ENCODE assay signal across 20 cellular contexts in the genomic region with DNA sequence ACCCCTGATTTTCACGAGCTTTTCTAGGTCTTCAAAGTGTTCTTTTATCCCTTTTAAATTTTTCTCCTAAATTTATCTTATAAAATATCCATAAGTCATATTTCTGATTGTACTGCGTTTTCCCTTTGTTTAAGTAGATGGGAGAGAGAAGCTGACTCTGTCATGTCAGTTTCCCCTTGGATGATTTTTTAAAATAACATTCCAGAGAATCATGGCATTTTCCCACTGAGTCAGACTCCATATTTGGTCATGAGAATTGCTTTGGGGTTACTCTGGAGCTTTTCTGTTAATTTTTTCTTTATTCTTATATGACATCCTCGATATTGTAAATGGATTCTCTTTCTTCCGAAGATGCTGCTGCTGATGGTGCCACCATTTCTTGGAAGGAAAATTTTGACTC. TPM values are rescaled to one million over a fixed set of nuclear protein-coding genes. Genes with fewer than 3 reads are reported as not detected.
DNase-seq lines count a peak whose midpoint lies in the region; ATAC-seq and TF ChIP-seq lines count a peak whose summit lies in the region.
"Had no signal": no experiment of that assay in that cellular context is flagged by ENCODE, and none has a peak within 500 bp of the region (broad histone marks: within the 10 kb centered on the region; RNA-seq: fewer than 3 reads in every experiment).

No MANE protein-coding gene starts in this region.

- no peak for ATAC-seq in HG03108 (IDR thresholded peaks at IDR 0.05; ENCODE audit: unreplicated experiment)
- ATAC-seq: left colon, natural killer cell had no signal

- H3K4me3 Mint-ChIP-seq in activated T-cell treated with anti-CD3 and anti-CD28 coated beads, Interleukin-2, amount 50 U/mL, for 24 hours: no peak overlapping the region
- H3K4me3 Mint-ChIP-seq: activated naive CD8-positive, alpha-beta T cell; dendritic cell treated with granulocyte-macrophage colony-stimulating factor and Interleukin-4, amounts not matched to agents 40 ng/mL and 50 ng/mL, for 4 days; natural killer cell had no signal

- CTCF ChIA-PET in SK-N-SH (lab: Yijun Ruan, JAX): interaction anchor here (0.7 to 3.3 kb wide), 4 partner anchors 13 to 225 kb away, joined by 3 to 11 read pairs (median 4); no protein-coding TSS in a partner anchor

- H3K79me2 ChIP-seq in SK-N-SH (ENCODE audit: insufficient read depth) (no peaks in the 10 kb centered on the region), fibroblast of lung (ENCODE audit: control insufficient read depth, insufficient read depth, low read length) (no peaks in the 10 kb centered on the region), osteoblast (ENCODE audit: insufficient read depth, low read length) (no peaks in the 10 kb centered on the region)

- H3K27me3 Mint-ChIP-seq in activated T-cell treated with anti-CD3 and anti-CD28 coated beads, Interleukin-2, amount 50 U/mL, for 24 hours: peaks cover 26% of the 10 kb centered on the region

- no peaks in the 10 kb centered on the region for H3K9me3 ChIP-seq in SK-N-SH
- no peaks in the 10 kb centered on the region for H3K9me3 ChIP-seq in fibroblast of lung (ENCODE audit: control insufficient read depth, insufficient read depth, low read depth, low read length)
- no peaks in the 10 kb centered on the region for H3K9me3 ChIP-seq in osteoblast (ENCODE audit: low read depth, low read length)
- H3K9me3 ChIP-seq in right atrium auricular region: no peaks in the 10 kb centered on the region
- H3K9me3 ChIP-seq: uterus had no signal

- peak overlapping the region; percentile 26 to 93; a peak in 3 of 4 replicates for H3K27ac ChIP-seq in SK-N-SH (ENCODE audit: low read depth in 2 of 2, low read length in 1 of 2)
- no peak overlapping the region for H3K27ac ChIP-seq in fibroblast of lung (ENCODE audit: insufficient read depth, low read length)
- peak overlapping the region; percentile 86 for H3K27ac ChIP-seq in osteoblast (ENCODE audit: low read depth, low read length)
- no peak overlapping the region for H3K27ac ChIP-seq in right atrium auricular region
- H3K27ac ChIP-seq: HL-60, uterus, VCaP had no signal

- peaks cover 4% of the 10 kb centered on the region for H3F3A ChIP-seq in SK-N-SH (replicated peaks; ENCODE audit: insufficient read depth)

- no peaks in the 10 kb centered on the region for H3K9me2 ChIP-seq in SK-N-SH

- H3K27me3 ChIP-seq in SK-N-SH (ENCODE audit: insufficient read depth) (no peaks in the 10 kb centered on the region), fibroblast of lung (ENCODE audit: control insufficient read depth, insufficient read depth, low read length) (no peaks in the 10 kb centered on the region), osteoblast (ENCODE audit: insufficient read depth, low read length) (no peaks in the 10 kb centered on the region), right atrium auricular region (no peaks in the 10 kb centered on the region)
- H3K27me3 ChIP-seq: uterus had no signal

- H2AFZ ChIP-seq in SK-N-SH (ENCODE audit: low read depth) (peak overlapping the region; percentile 87), fibroblast of lung (ENCODE audit: low read length) (no peak overlapping the region), osteoblast (ENCODE audit: low read length) (peak overlapping the region; percentile 73)

- TF ChIP-seq EP300 in SK-N-SH (IDR thresholded peaks at IDR 0.05; ENCODE audit: borderline replicate concordance in 1 of 2, low read depth in 1 of 2, low read length in 1 of 2): no peak

- DNase-seq in Caki2 (ENCODE audit: low read depth): peak; percentile 79
- no peak for DNase-seq in SK-N-SH
- DNase-seq in fibroblast of lung (ENCODE audit: low read depth in 2 of 2): peak; percentile 62 to 78
- DNase-seq in osteoblast (ENCODE audit: insufficient read length, low spot score, missing footprints): peak; percentile 71
- no peak for DNase-seq in activated CD4-positive, alpha-beta T cell treated with anti-CD3 and anti-CD28 coated beads for 48 hours
- no peak for DNase-seq in activated T-cell treated with anti-CD3 and anti-CD28 coated beads, Interleukin-2, amount 50 U/mL, for 24 hours
- DNase-seq in right atrium auricular region (ENCODE audit: low spot score): no peak
- DNase-seq: activated CD8-positive, alpha-beta memory T cell treated with anti-CD3 and anti-CD28 coated beads, Interleukin-2, amount 50 U/mL, for 4 hours; left colon; natural killer cell; NCI-H2171 treated with DMSO at 0.1 percent for 48 hours; right cardiac atrium; stimulated activated naive CD4-positive, alpha-beta T cell treated with Interleukin-2 at 50 U/mL for 16 hours; uterus had no signal

- H3K4me1 ChIP-seq in SK-N-SH (ENCODE audit: control insufficient read depth in 1 of 2, insufficient read depth in 2 of 2, low read depth in 1 of 2, low read length in 1 of 2) (peaks cover 0 to 27% of the 10 kb centered on the region in 2 experiments; a peak in 1 of 4 replicates), fibroblast of lung (ENCODE audit: control insufficient read depth, extremely low read depth, insufficient read depth, low read length) (peaks cover 9% of the 10 kb centered on the region), osteoblast (ENCODE audit: insufficient read depth, low read length) (peaks cover 18% of the 10 kb centered on the region), right atrium auricular region (no peaks in the 10 kb centered on the region)
- H3K4me1 ChIP-seq: uterus had no signal

- H3K9me3 Mint-ChIP-seq in activated T-cell treated with anti-CD3 and anti-CD28 coated beads, Interleukin-2, amount 50 U/mL, for 24 hours: no peaks in the 10 kb centered on the region
- H3K9me3 Mint-ChIP-seq: dendritic cell treated with granulocyte-macrophage colony-stimulating factor and Interleukin-4, amounts not matched to agents 40 ng/mL and 50 ng/mL, for 4 days; natural killer cell had no signal

- in situ Hi-C loops in Caki2 (cut with HindIII; ENCODE audit: low pct_unique_long_range_greater_than_20kb, low sequenced_read_pairs): no loop called here

- peak overlapping the region in 1 of 2 experiments; percentile 46; a peak in 2 of 4 replicates for H3K4me3 ChIP-seq in SK-N-SH (ENCODE audit: low read depth in 2 of 2, low read length in 1 of 2)
- H3K4me3 ChIP-seq in fibroblast of lung (replicated peaks in 1 of 4; ENCODE audit: control extremely low read depth in 1 of 4, insufficient read depth in 1 of 4, low read depth in 3 of 4, low read length in 4 of 4): no peak overlapping the region
- H3K4me3 ChIP-seq in osteoblast (ENCODE audit: insufficient read depth, low read length): peak overlapping the region; percentile 41
- H3K4me3 ChIP-seq in right atrium auricular region: no peak overlapping the region
- H3K4me3 ChIP-seq: SK-N-MC, uterus had no signal

- H3K36me3 Mint-ChIP-seq in activated T-cell treated with anti-CD3 and anti-CD28 coated beads, Interleukin-2, amount 50 U/mL, for 24 hours (ENCODE audit: low read depth): no peaks in the 10 kb centered on the region
- H3K36me3 Mint-ChIP-seq: natural killer cell had no signal

- H3K9ac ChIP-seq in SK-N-SH: peak overlapping the region; percentile 61; the same call in 1 of the 2 replicates
- H3K9ac ChIP-seq in fibroblast of lung (ENCODE audit: insufficient read depth, low read length): no peak overlapping the region

- 26% methylated on average over 4 of the region's 4 CpGs for WGBS in SK-N-SH (ENCODE audit: low lambda C conversion rate)

- no peak overlapping the region for H3K27ac Mint-ChIP-seq in activated T-cell treated with anti-CD3 and anti-CD28 coated beads, Interleukin-2, amount 50 U/mL, for 24 hours
- H3K27ac Mint-ChIP-seq: activated naive CD8-positive, alpha-beta T cell; dendritic cell treated with granulocyte-macrophage colony-stimulating factor and Interleukin-4, amounts not matched to agents 40 ng/mL and 50 ng/mL, for 4 days; natural killer cell had no signal

- TF ChIP-seq CTCF in SK-N-SH (IDR thresholded peaks at IDR 0.05): no peak
- TF ChIP-seq CTCF in fibroblast of lung (conservative IDR thresholded peaks at IDR 0.05 in 1 of 2, IDR thresholded peaks at IDR 0.05 in 1 of 2; ENCODE audit: low read depth in 1 of 2, low read length in 2 of 2): no peak
- TF ChIP-seq CTCF in osteoblast (IDR thresholded peaks at IDR 0.05; ENCODE audit: extremely low read depth, low read depth, low read length): no peak
- no peak for TF ChIP-seq CTCF in right atrium auricular region (IDR thresholded peaks at IDR 0.05)

- H3K36me3 ChIP-seq in SK-N-SH (replicated peaks in 1 of 2; ENCODE audit: control insufficient read depth in 1 of 2, insufficient read depth in 2 of 2, low read length in 1 of 2) (no peaks in the 10 kb centered on the region), fibroblast of lung (ENCODE audit: control insufficient read depth, insufficient read depth, low read length) (no peaks in the 10 kb centered on the region), osteoblast (ENCODE audit: insufficient read depth, low read length) (no peaks in the 10 kb centered on the region), right atrium auricular region (no peaks in the 10 kb centered on the region)
- H3K36me3 ChIP-seq: uterus had no signal

- no peaks in the 10 kb centered on the region for H3K4me1 Mint-ChIP-seq in activated T-cell treated with anti-CD3 and anti-CD28 coated beads, Interleukin-2, amount 50 U/mL, for 24 hours (ENCODE audit: low read depth)
- H3K4me1 Mint-ChIP-seq: natural killer cell had no signal

- no peaks in the 10 kb centered on the region for H4K20me1 ChIP-seq in SK-N-SH (ENCODE audit: insufficient read depth)
- peaks cover 2% of the 10 kb centered on the region for H4K20me1 ChIP-seq in fibroblast of lung (ENCODE audit: control insufficient read depth, extremely low read depth, insufficient read depth, low read length)
- H4K20me1 ChIP-seq in osteoblast (ENCODE audit: insufficient read depth, low read length): no peaks in the 10 kb centered on the region

- POLR2A ChIA-PET in SK-N-SH (lab: Yijun Ruan, JAX): no interaction called here

- peak overlapping the region; percentile 57; the same call in 1 of the 2 replicates for H3K4me2 ChIP-seq in SK-N-SH
- H3K4me2 ChIP-seq in fibroblast of lung (ENCODE audit: extremely low read depth, insufficient read depth, low read length): peak overlapping the region; percentile 25
- H3K4me2 ChIP-seq in osteoblast (ENCODE audit: insufficient read depth, low read length): peak overlapping the region; percentile 76

- TF ChIP-seq RAD21 in SK-N-SH (IDR thresholded peaks at IDR 0.05; ENCODE audit: low read length): no peak

TF ChIP-seq in SK-N-SH, 30 proteins besides CTCF, POLR2A, EP300 and RAD21 (continues in another document):
- TF ChIP-seq FOXJ3 (CRISPR knock-in tag; IDR thresholded peaks at IDR 0.05) (no peak), SIN3A (IDR thresholded peaks at IDR 0.05; ENCODE audit: borderline replicate concordance, low read depth, low read length) (no peak), JUND (IDR thresholded peaks at IDR 0.05) (peak; percentile 48)

RNA-seq across cellular contexts. Expression of gene UMPS, which starts 28.6 kb away (rescaled TPM):
- 25.3 and 49.3 TPM in 2 replicates for total RNA-seq in Caki2 (2014; rRNA removed; shearing (Covaris generic); ENCODE audit: low replicate concordance)
- polyA plus RNA-seq in SK-N-SH (2012; rRNA removed) (25.1 and 32.0 TPM in 2 replicates), fibroblast of lung (25.0 and 34.3 TPM in 2 replicates)
- 29.2 and 30.9 TPM in 2 replicates for polyA plus RNA-seq in SK-N-SH (2012; cell fraction: cytosol; rRNA removed)
- polyA plus RNA-seq in SK-N-SH (2012; cell fraction: nucleus; rRNA removed): 18.2 and 25.5 TPM in 2 replicates
- total RNA-seq in fibroblast of lung (21.6 and 23.1 TPM in 2 replicates), osteoblast (19.5 and 21.8 TPM in 2 replicates), right atrium auricular region (10 to 100 TPM in 1 of 2 donors, 1 to 10 TPM in 1; 6.6 to 14.3 TPM)
- polyA plus RNA-seq in fibroblast of lung (2012): 17.8 and 25.4 TPM in 2 replicates
- 7.5 and 10.1 TPM in 2 replicates for polyA minus RNA-seq in fibroblast of lung (ENCODE audit: low replicate concordance)

Comparison
In these comparisons a context has a peak if more than half of its experiments do, and no peak if none do; other contexts are left out.
1. DNase-seq: peak in Caki2 (single experiment), fibroblast of lung (2 of 2) and osteoblast (single experiment); none in SK-N-SH (single experiment), activated CD4-positive, alpha-beta T cell treated with anti-CD3 and anti-CD28 coated beads for 48 hours (single experiment), activated T-cell treated with anti-CD3 and anti-CD28 coated beads, Interleukin-2, amount 50 U/mL, for 24 hours (single experiment) and right atrium auricular region (single experiment).
2. H3K27ac ChIP-seq: peak in SK-N-SH (2 of 2) and osteoblast (single experiment); none in fibroblast of lung (single experiment) and right atrium auricular region (0 of 2).
3. H3K4me2 ChIP-seq: peak in every context shown above with its lines; median percentile 76 in osteoblast; 57 in SK-N-SH; 25 in fibroblast of lung.